Comparison of ENCODE assay signal across 24 cellular contexts in genomic region chr20:58678806-58679205, GRCh38. TPM values are rescaled to one million over a fixed set of nuclear protein-coding genes. Genes with fewer than 3 reads are reported as not detected.
DNase-seq lines count a peak whose midpoint lies in the region; ATAC-seq, FAIRE-seq and TF ChIP-seq lines count a peak whose summit lies in the region.
"Had no signal": no experiment of that assay in that cellular context is flagged by ENCODE, and none has a peak within 500 bp of the region (broad histone marks: within the 10 kb centered on the region; RNA-seq: fewer than 3 reads in every experiment).

No MANE protein-coding gene starts in this region.

- H3K4me1 ChIP-seq in H9 (ENCODE audit: insufficient read depth, low read length) (no peaks in the 10 kb centered on the region; the same call in 1 of the 2 replicates), H1 (replicated peaks in 1 of 4; ENCODE audit: control insufficient read depth in 3 of 4, insufficient read depth in 4 of 4, low read length in 3 of 4) (peaks cover 2 to 9% (median 4%) of the 10 kb centered on the region in 4 experiments)

- H3K4ac ChIP-seq in H9 (ENCODE audit: low read depth, low read length): no peak overlapping the region
- no peak overlapping the region for H3K4ac ChIP-seq in H1 (replicated peaks; ENCODE audit: insufficient read length, low read depth, low read length)

- H4K20me1 ChIP-seq in H9 (ENCODE audit: control insufficient read depth, insufficient read depth, insufficient read length): no peaks in the 10 kb centered on the region
- no peaks in the 10 kb centered on the region for H4K20me1 ChIP-seq in H1 (replicated peaks in 1 of 2; ENCODE audit: control insufficient read depth in 1 of 2, insufficient read depth in 2 of 2, low read length in 2 of 2)

- H3K27ac Mint-ChIP-seq in activated CD4-positive, alpha-beta T cell treated with anti-CD3 and anti-CD28 coated beads, Interleukin-2, amount 10 ng/mL, durations not matched to agents 24 days and 14 days: peak overlapping the region; percentile 65
- H3K27ac Mint-ChIP-seq in H9 (peak overlapping the region; percentile 44 to 89 (median 53); a peak in 3 of 7 replicates), progenitor cell of endocrine pancreas (peak overlapping the region; percentile 52)
- H3K27ac Mint-ChIP-seq in stimulated activated memory B cell treated with anti-CD40 and anti-IgM and Interleukin-4, amounts not matched to agents 10 μg/mL and 1 μg/mL and 100 μg/mL, for 72 hours: no peak overlapping the region

- H4K8ac ChIP-seq in H9 (replicated peaks; ENCODE audit: insufficient read length, low read depth, low read length): no peak overlapping the region
- H4K8ac ChIP-seq in H1 (ENCODE audit: extremely low read depth, insufficient read depth, low read length): no peak overlapping the region

- no peak overlapping the region for H3K9ac ChIP-seq in H9 (ENCODE audit: extremely low read depth, insufficient read length, low read length)
- no peak overlapping the region; a peak in 1 of 7 replicates for H3K9ac ChIP-seq in H1 (replicated peaks in 1 of 4; ENCODE audit: extremely low read depth in 1 of 4, low read depth in 3 of 4, low read length in 3 of 4)

- CTCF ChIA-PET in H1 (lab: Charles Lee; ENCODE audit: partially characterized antibody): interaction anchor here (0.6 to 1.0 kb wide), 5 partner anchors 11 to 1024 kb away, joined by 3 to 5 read pairs (median 3); partner anchors contain the start of gene STX16

- no peaks in the 10 kb centered on the region for H3K27me3 Mint-ChIP-seq in activated CD4-positive, alpha-beta T cell treated with anti-CD3 and anti-CD28 coated beads, Interleukin-2, amount 10 ng/mL, durations not matched to agents 24 days and 14 days
- H3K27me3 Mint-ChIP-seq in H9 (ENCODE audit: low read depth) (no peaks in the 10 kb centered on the region; the same call in 1 of the 2 replicates), progenitor cell of endocrine pancreas (no peaks in the 10 kb centered on the region)
- no peaks in the 10 kb centered on the region for H3K27me3 Mint-ChIP-seq in stimulated activated memory B cell treated with anti-CD40 and anti-IgM and Interleukin-4, amounts not matched to agents 10 μg/mL and 1 μg/mL and 100 μg/mL, for 72 hours

- no peak overlapping the region for H3K4me3 Mint-ChIP-seq in activated CD4-positive, alpha-beta T cell treated with anti-CD3 and anti-CD28 coated beads, Interleukin-2, amount 10 ng/mL, durations not matched to agents 24 days and 14 days
- H3K4me3 Mint-ChIP-seq in H9 (no peak overlapping the region), progenitor cell of endocrine pancreas (ENCODE audit: low read depth) (no peak overlapping the region)
- no peak overlapping the region for H3K4me3 Mint-ChIP-seq in stimulated activated memory B cell treated with anti-CD40 and anti-IgM and Interleukin-4, amounts not matched to agents 10 μg/mL and 1 μg/mL and 100 μg/mL, for 72 hours

- no peak overlapping the region for H2AK5ac ChIP-seq in H9 (ENCODE audit: insufficient read length, low read length)
- H2AK5ac ChIP-seq in H1 (ENCODE audit: low read depth, low read length): no peak overlapping the region

- H4K5ac ChIP-seq in H9 (ENCODE audit: insufficient read length, low read depth, low read length) (no peak overlapping the region), H1 (ENCODE audit: insufficient read length, low read depth, low read length) (no peak overlapping the region)

- H3K27me3 ChIP-seq in H9 (ENCODE audit: insufficient read depth, low read length) (no peaks in the 10 kb centered on the region), H1 (replicated peaks in 1 of 4; ENCODE audit: control insufficient read depth in 3 of 4, extremely low read depth in 1 of 4, insufficient read depth in 3 of 4, low read length in 3 of 4) (no peaks in the 10 kb centered on the region)

- DNase-seq in activated CD4-positive, alpha-beta T cell treated with anti-CD3 and anti-CD28 coated beads, Interleukin-2, amount 10 ng/mL, durations not matched to agents 24 days and 14 days: no peak
- DNase-seq in activated CD4-positive, alpha-beta T cell treated with anti-CD3 and anti-CD28 coated beads, Interleukin-2, amount 50 U/mL, for 1 hour: no peak
- DNase-seq in H9 (no peak), H1 (ENCODE audit: low read depth in 1 of 2, low spot score in 2 of 2) (no peak), progenitor cell of endocrine pancreas (ENCODE audit: low spot score, unreplicated experiment) (no peak), SK-N-DZ (ENCODE audit: low spot score) (no peak), NCI-H2107 (lab: John Stamatoyannopoulos, UW) (no peak)
- DNase-seq: ACHN, C1 segment of cervical spinal cord, DMS53, GDM1, H7, KBM-7, MM.1S, NCI-H1048, NCI-H1417 treated with DMSO at 0.1 percent for 48 hours, NCI-H187, NCI-H446 treated with DMSO at 0.1 percent for 48 hours, NCI-H526 treated with DMSO at 0.1 percent for 48 hours, OCI-M1, Right ventricle myocardium superior had no signal

- peaks cover 56% of the 10 kb centered on the region for H3K36me3 Mint-ChIP-seq in activated CD4-positive, alpha-beta T cell treated with anti-CD3 and anti-CD28 coated beads, Interleukin-2, amount 10 ng/mL, durations not matched to agents 24 days and 14 days (ENCODE audit: low read depth)
- peaks cover 31 to 73% (median 53%) of the 10 kb centered on the region in 3 experiments for H3K36me3 Mint-ChIP-seq in H9 (ENCODE audit: insufficient read depth in 1 of 3, low read depth in 3 of 3)
- H3K36me3 Mint-ChIP-seq in progenitor cell of endocrine pancreas (ENCODE audit: insufficient read depth): peaks cover 28% of the 10 kb centered on the region
- H3K36me3 Mint-ChIP-seq in stimulated activated memory B cell treated with anti-CD40 and anti-IgM and Interleukin-4, amounts not matched to agents 10 μg/mL and 1 μg/mL and 100 μg/mL, for 72 hours: peaks cover 57% of the 10 kb centered on the region

- peaks cover 8 to 52% (median 24%) of the 10 kb centered on the region in 4 experiments; a peak in 7 of 8 replicates for H3K36me3 ChIP-seq in H1 (ENCODE audit: control insufficient read depth in 2 of 4, insufficient read depth in 4 of 4, low read length in 3 of 4)

- H3K14ac ChIP-seq in H9 (ENCODE audit: insufficient read depth, low read length): no peak overlapping the region; the same call in 1 of the 2 replicates
- H3K14ac ChIP-seq in H1 (ENCODE audit: insufficient read length): no peak overlapping the region

- no peaks in the 10 kb centered on the region for H3K79me1 ChIP-seq in H9 (ENCODE audit: insufficient read depth, low read depth, low read length, poor library complexity, severe bottlenecking)
- no peaks in the 10 kb centered on the region; the same call in 1 of the 2 replicates for H3K79me1 ChIP-seq in H1 (ENCODE audit: low read depth, low read length)

- H3K23me2 ChIP-seq in H9 (ENCODE audit: insufficient read length, low read depth, low read length, poor library complexity, severe bottlenecking) (no peaks in the 10 kb centered on the region), H1 (ENCODE audit: low read depth, low read length) (peaks cover 2% of the 10 kb centered on the region; the same call in 1 of the 2 replicates)

- no peak for FAIRE-seq in H1 (lab: Jason Lieb, UNC)
- FAIRE-seq: D721Med had no signal

- TF ChIP-seq CTCF in H9 (conservative IDR thresholded peaks at IDR 0.05) (no peak), H1 (IDR thresholded peaks at IDR 0.05; ENCODE audit: control extremely low read depth in 1 of 3, insufficient read depth in 1 of 3, low read depth in 1 of 3, low read length in 3 of 3) (no peak), progenitor cell of endocrine pancreas (IDR thresholded peaks at IDR 0.05; ENCODE audit: unreplicated experiment) (no peak)

- no peak for TF ChIP-seq EP300 in H1 (IDR thresholded peaks at IDR 0.05; ENCODE audit: borderline replicate concordance in 1 of 2, low read depth in 2 of 2, low read length in 2 of 2)

- H2BK120ac ChIP-seq in H9 (ENCODE audit: low read depth, low read length, poor library complexity, severe bottlenecking) (no peak overlapping the region), H1 (replicated peaks; ENCODE audit: low read depth, low read length) (peak overlapping the region; percentile 31)

- H3K9me3 Mint-ChIP-seq in activated CD4-positive, alpha-beta T cell treated with anti-CD3 and anti-CD28 coated beads, Interleukin-2, amount 10 ng/mL, durations not matched to agents 24 days and 14 days: no peaks in the 10 kb centered on the region
- H3K9me3 Mint-ChIP-seq in H9 (no peaks in the 10 kb centered on the region), progenitor cell of endocrine pancreas (ENCODE audit: low read depth) (no peaks in the 10 kb centered on the region)
- no peaks in the 10 kb centered on the region for H3K9me3 Mint-ChIP-seq in stimulated activated memory B cell treated with anti-CD40 and anti-IgM and Interleukin-4, amounts not matched to agents 10 μg/mL and 1 μg/mL and 100 μg/mL, for 72 hours

- no peak for TF ChIP-seq RAD21 in H1 (IDR thresholded peaks at IDR 0.05 in 1 of 2, conservative IDR thresholded peaks at IDR 0.05 in 1 of 2; ENCODE audit: low read depth in 2 of 2, low read length in 2 of 2)

- POLR2A ChIA-PET in H1 (lab: Charles Lee; ENCODE audit: partially characterized antibody): interaction anchor here (1.0 to 15.3 kb wide), 4 partner anchors 9 to 174 kb away, joined by 3 to 242 read pairs (median 8); partner anchors contain the start of gene STX16

- no peak overlapping the region for H2BK12ac ChIP-seq in H9 (ENCODE audit: insufficient read length, low read depth, low read length)
- no peak overlapping the region; the same call in 1 of the 2 replicates for H2BK12ac ChIP-seq in H1 (ENCODE audit: low read depth, low read length)

- TF ChIP-seq POLR2A in H1 (IDR thresholded peaks at IDR 0.05; ENCODE audit: control extremely low read depth in 1 of 2, low read depth in 2 of 2, low read length in 2 of 2): no peak

- H3K4me1 Mint-ChIP-seq in activated CD4-positive, alpha-beta T cell treated with anti-CD3 and anti-CD28 coated beads, Interleukin-2, amount 10 ng/mL, durations not matched to agents 24 days and 14 days: peaks cover 4% of the 10 kb centered on the region
- H3K4me1 Mint-ChIP-seq in H9 (peaks cover 26 to 30% of the 10 kb centered on the region in 2 experiments), progenitor cell of endocrine pancreas (ENCODE audit: low read depth) (peaks cover 4% of the 10 kb centered on the region)
- no peaks in the 10 kb centered on the region for H3K4me1 Mint-ChIP-seq in stimulated activated memory B cell treated with anti-CD40 and anti-IgM and Interleukin-4, amounts not matched to agents 10 μg/mL and 1 μg/mL and 100 μg/mL, for 72 hours

- H3K4me2 ChIP-seq in H9 (ENCODE audit: insufficient read depth, insufficient read length, low read length) (no peak overlapping the region), H1 (ENCODE audit: insufficient read depth in 1 of 2, low read depth in 2 of 2, low read length in 2 of 2) (no peak overlapping the region)

- no peak overlapping the region for H3T11ph ChIP-seq in H9 (ENCODE audit: low read length)

- no peak overlapping the region for H3K23ac ChIP-seq in H9 (ENCODE audit: insufficient read length, low read depth, low read length)
- H3K23ac ChIP-seq in H1 (ENCODE audit: insufficient read length): no peak overlapping the region

- H3K27ac ChIP-seq in H9 (ENCODE audit: insufficient read length, low read depth, low read length) (no peak overlapping the region), H1 (ENCODE audit: low read depth, low read length) (no peak overlapping the region)
- H3K27ac ChIP-seq: 22Rv1 had no signal

- H3K79me2 ChIP-seq in H9 (ENCODE audit: insufficient read depth, low read length) (no peaks in the 10 kb centered on the region), H1 (ENCODE audit: control insufficient read depth in 1 of 2, insufficient read depth in 2 of 2, low read length in 2 of 2) (no peaks in the 10 kb centered on the region; a peak in 2 of 4 replicates)

- no peak overlapping the region for H2BK20ac ChIP-seq in H9 (ENCODE audit: low read depth, low read length, poor library complexity, severe bottlenecking)
- 0 out of 2 replicates have a peak overlapping the region, but pooled peaks have one; percentile 61 for H2BK20ac ChIP-seq in H1 (ENCODE audit: low read length)

- H3K56ac ChIP-seq in H9 (ENCODE audit: insufficient read length, low read depth, low read length): no peak overlapping the region
- no peak overlapping the region for H3K56ac ChIP-seq in H1 (replicated peaks; ENCODE audit: insufficient read length, low read depth, low read length)

- no peak for ATAC-seq in stimulated activated memory B cell treated with anti-CD40 and anti-IgM and Interleukin-4, amounts not matched to agents 10 μg/mL and 1 μg/mL and 100 μg/mL, for 72 hours

- no peak overlapping the region for H2BK15ac ChIP-seq in H9 (ENCODE audit: low read depth, low read length)
- no peak overlapping the region for H2BK15ac ChIP-seq in H1 (ENCODE audit: low read length)

- H3K9me3 ChIP-seq in H9 (ENCODE audit: control insufficient read depth, low read depth, low read length) (no peaks in the 10 kb centered on the region), H1 (ENCODE audit: insufficient read depth in 2 of 2, low read depth in 1 of 2, low read length in 1 of 2) (no peaks in the 10 kb centered on the region)

- H2BK5ac ChIP-seq in H9 (ENCODE audit: insufficient read length, low read length) (no peak overlapping the region), H1 (ENCODE audit: low read depth, low read length) (peak overlapping the region; percentile 71)

- H3K4me3 ChIP-seq in H1 (ENCODE audit: extremely low read depth in 1 of 4, insufficient read depth in 2 of 4, low read depth in 3 of 4, low read length in 4 of 4): no peak overlapping the region

- no peak overlapping the region for H3K18ac ChIP-seq in H9 (ENCODE audit: insufficient read length, low read depth, low read length)
- no peak overlapping the region; the same call in 1 of the 2 replicates for H3K18ac ChIP-seq in H1 (ENCODE audit: extremely low read depth, low read length)

- intact Hi-C loops in activated CD4-positive, alpha-beta T cell treated with anti-CD3 and anti-CD28 coated beads, Interleukin-2, amount 10 ng/mL, durations not matched to agents 24 days and 14 days (cut with micrococcal nuclease): no loop called here

- no peak overlapping the region for H4K91ac ChIP-seq in H9 (ENCODE audit: insufficient read length, low read depth, low read length)
- peak overlapping the region; percentile 39 for H4K91ac ChIP-seq in H1 (replicated peaks; ENCODE audit: insufficient read length, low read length)

- no peak overlapping the region for H2AFZ ChIP-seq in H9 (ENCODE audit: low read length)
- no peak overlapping the region for H2AFZ ChIP-seq in H1 (ENCODE audit: low read length)

- no CpG with 5 or more reads among the region's 8 CpGs for WGBS in H9 (ENCODE audit: extremely low coverage, insufficient read length, low lambda C conversion rate)
- 92% methylated on average over 8 of the region's 8 CpGs; no CpG with 5 or more reads in 1 of the 2 experiments for WGBS in H1 (ENCODE audit: extremely low coverage in 1 of 2, insufficient coverage in 1 of 2, insufficient read length in 1 of 2, insufficient replicate concordance in 2 of 2, low coverage in 1 of 2, low lambda C conversion rate in 2 of 2, missing lambda C conversion rate in 1 of 2), 2 experiments

RNA-seq across cellular contexts. Expression of gene NPEPL1, which starts 13.8 kb away (rescaled TPM):
- total RNA-seq in activated CD4-positive, alpha-beta T cell treated with anti-CD3 and anti-CD28 coated beads, Interleukin-2, amount 10 ng/mL, durations not matched to agents 24 days and 14 days: 22.3 and 23.1 TPM in 2 replicates
- total RNA-seq in H9 (2021): 31.1 TPM in 2 replicates
- 26.7 and 26.8 TPM in 2 replicates for total RNA-seq in H1 (2021; fragmentation: NEBNext Ultra II Directional; extraction: Animal tissue kit (Norgen Biotek cat#: 25700))
- 12.4 and 26.3 TPM in 2 replicates for polyA plus RNA-seq in H1 (2011; rRNA removed)
- 20.2 TPM for polyA plus RNA-seq in H1 (2011; cell fraction: cytosol; rRNA removed)
- polyA plus RNA-seq in H1 (2011; cell fraction: nucleus; rRNA removed): 166 TPM
- 30.4 to 43.7 TPM (median 40.6 TPM) in 4 replicates for polyA plus RNA-seq in H1 (2012, experiment 1 of 2)
- 20.7 TPM for polyA plus RNA-seq in H1 (2012, experiment 2 of 2)
- polyA plus RNA-seq in H1 (2013, experiment 1 of 2): 16.9 TPM
- polyA plus RNA-seq in H1 (2013, experiment 2 of 2): 14.3 TPM
- polyA minus RNA-seq in H1 (2011; rRNA and poly(A)+ RNA removed): 7.0 and 9.4 TPM in 2 replicates
- polyA minus RNA-seq in H1 (2011; cell fraction: cytosol; rRNA and poly(A)+ RNA removed): 9.7 TPM
- polyA minus RNA-seq in H1 (2011; cell fraction: nucleus; rRNA and poly(A)+ RNA removed): 37.9 TPM
- 55.4 and 56.3 TPM in 2 replicates for total RNA-seq in progenitor cell of endocrine pancreas
- 1.6 and 4.8 TPM in 2 replicates for polyA plus RNA-seq in SK-N-DZ (2014; cell fraction: cytosol; rRNA removed)
- polyA plus RNA-seq in SK-N-DZ (2014; cell fraction: nucleus; rRNA removed): 111 and 125 TPM in 2 replicates

RNA-seq across cellular contexts. Expression of gene STX16, which starts 27.7 kb away (rescaled TPM):
- total RNA-seq in activated CD4-positive, alpha-beta T cell treated with anti-CD3 and anti-CD28 coated beads, Interleukin-2, amount 10 ng/mL, durations not matched to agents 24 days and 14 days: 106 and 110 TPM in 2 replicates
- total RNA-seq in H9 (2021): 81.4 and 87.8 TPM in 2 replicates
- 61.6 and 64.4 TPM in 2 replicates for total RNA-seq in H1 (2021; fragmentation: NEBNext Ultra II Directional; extraction: Animal tissue kit (Norgen Biotek cat#: 25700))
- polyA plus RNA-seq in H1 (2011; rRNA removed): 45.2 and 45.3 TPM in 2 replicates
- 87.2 TPM for polyA plus RNA-seq in H1 (2011; cell fraction: cytosol; rRNA removed)
- 65.1 TPM for polyA plus RNA-seq in H1 (2011; cell fraction: nucleus; rRNA removed)
- polyA plus RNA-seq in H1 (2012, experiment 1 of 2): 67.7 to 88.0 TPM (median 78.0 TPM) in 4 replicates
- polyA plus RNA-seq in H1 (2012, experiment 2 of 2): 9.0 TPM
- 60.8 TPM for polyA plus RNA-seq in H1 (2013, experiment 1 of 2)
- polyA plus RNA-seq in H1 (2013, experiment 2 of 2): 50.5 TPM
- 45.0 and 48.5 TPM in 2 replicates for polyA minus RNA-seq in H1 (2011; rRNA and poly(A)+ RNA removed)
- 32.7 TPM for polyA minus RNA-seq in H1 (2011; cell fraction: cytosol; rRNA and poly(A)+ RNA removed)
- polyA minus RNA-seq in H1 (2011; cell fraction: nucleus; rRNA and poly(A)+ RNA removed): 46.7 TPM
- 78.8 and 85.6 TPM in 2 replicates for total RNA-seq in progenitor cell of endocrine pancreas
- 14.1 and 16.8 TPM in 2 replicates for polyA plus RNA-seq in SK-N-DZ (2014; cell fraction: cytosol; rRNA removed)
- polyA plus RNA-seq in SK-N-DZ (2014; cell fraction: nucleus; rRNA removed): 88.4 and 135 TPM in 2 replicates
